Comparison of ENCODE assay signal across 15 cellular contexts in the genomic region with DNA sequence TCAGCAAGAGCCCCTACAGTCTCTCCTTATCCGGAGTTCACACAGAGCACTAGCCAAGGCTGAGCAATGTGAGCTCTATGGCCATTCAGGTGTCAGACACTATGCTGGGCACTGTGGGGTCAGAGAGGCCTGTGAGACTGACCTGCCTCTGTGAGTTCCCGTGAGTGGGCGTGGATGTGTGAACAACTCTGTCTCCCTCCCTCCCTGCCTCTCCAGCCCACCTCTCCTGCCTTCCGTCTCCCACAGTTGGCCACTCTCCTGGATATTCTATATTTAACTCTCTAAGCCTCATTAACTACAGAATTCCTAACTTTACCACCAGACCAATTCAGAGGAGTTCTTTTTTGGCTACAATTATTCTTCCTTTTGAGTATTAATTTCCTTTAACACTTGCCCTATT.
DNase-seq lines count a peak whose midpoint lies in the region; ATAC-seq and TF ChIP-seq lines count a peak whose summit lies in the region.
"Had no signal": no experiment of that assay in that cellular context is flagged by ENCODE, and none has a peak within 500 bp of the region (broad histone marks: within the 10 kb centered on the region; RNA-seq: fewer than 3 reads in every experiment).

No MANE protein-coding gene starts in this region.

- H3K36me3 Mint-ChIP-seq in nephron (ENCODE audit: low read depth) = no peaks in the 10 kb centered on the region
- H3K36me3 Mint-ChIP-seq: CD8-positive, alpha-beta memory T cell had no signal

- no peaks in the 10 kb centered on the region for H3K36me3 ChIP-seq in HEK293 (ENCODE audit: control insufficient read depth in 2 of 2, insufficient read depth in 1 of 2, low read length in 2 of 2)
- H3K36me3 ChIP-seq: BLaER1 treated with 17β-estradiol and CSF1 and Interleukin-3, amounts not matched to agents 10 nM and 100 nM had no signal

- H3K27me3 Mint-ChIP-seq in nephron (ENCODE audit: low read depth) = no peaks in the 10 kb centered on the region

- POLR2A ChIA-PET in HEK293 (lab: Yijun Ruan, JAX) = no interaction called here

- H3K9me3 Mint-ChIP-seq in nephron = no peaks in the 10 kb centered on the region

- no peaks in the 10 kb centered on the region for H3K4me1 ChIP-seq in HEK293 (ENCODE audit: control insufficient read depth, insufficient read depth, low read length)

- intact Hi-C loops in left cardiac atrium (cut with DNase I) = no loop called here

- ATAC-seq in left cardiac atrium (peak; percentile 51 to 58), GM21723 (IDR thresholded peaks at IDR 0.05; ENCODE audit: unreplicated experiment) (no peak), GM18517 (IDR thresholded peaks at IDR 0.05; ENCODE audit: unreplicated experiment) (no peak)
- ATAC-seq: HepG2 had no signal

- H3K4me1 Mint-ChIP-seq in nephron = peaks cover 35% of the 10 kb centered on the region
- H3K4me1 Mint-ChIP-seq: CD8-positive, alpha-beta memory T cell had no signal

- H3K4me3 ChIP-seq in HEK293 (ENCODE audit: low read depth, low read length) = no peak overlapping the region
- H3K4me3 ChIP-seq: BLaER1 treated with 17β-estradiol and CSF1 and Interleukin-3, amounts not matched to agents 10 nM and 100 nM had no signal

- CTCF ChIA-PET in HEK293 (lab: Yijun Ruan, JAX) = no interaction called here

- H3K27ac Mint-ChIP-seq in nephron = peak overlapping the region; percentile 34 to 67 (median 50)
- H3K27ac Mint-ChIP-seq: CD8-positive, alpha-beta memory T cell had no signal

- H3K27ac ChIP-seq in HEK293 (ENCODE audit: extremely low read depth, low read depth, low read length) = no peak overlapping the region
- H3K27ac ChIP-seq in caudate nucleus (ENCODE audit: low read depth, low read length) = peak overlapping the region; percentile 94
- H3K27ac ChIP-seq: BLaER1 treated with 17β-estradiol and CSF1 and Interleukin-3, amounts not matched to agents 10 nM and 100 nM had no signal

- H3K9me3 ChIP-seq in HEK293 (ENCODE audit: control insufficient read depth, insufficient read depth, low read depth, low read length) = no peaks in the 10 kb centered on the region
- H3K9me3 ChIP-seq: BLaER1 treated with 17β-estradiol and CSF1 and Interleukin-3, amounts not matched to agents 10 nM and 100 nM had no signal

- no peak for DNase-seq in caudate nucleus (lab: John Stamatoyannopoulos, UW)
- DNase-seq in left cardiac atrium = no peak
- DNase-seq in DMS 273 treated with DMSO at 0.1 percent for 48 hours (lab: John Stamatoyannopoulos, UW) = no peak
- DNase-seq: CD8-positive, alpha-beta memory T cell; DMS79; KBM-7; NCI-H1694; NCI-H2081 treated with DMSO at 0.1 percent for 48 hours; SIG-M5 had no signal

- no peak overlapping the region for H3K4me3 Mint-ChIP-seq in nephron
- H3K4me3 Mint-ChIP-seq: CD8-positive, alpha-beta memory T cell had no signal

- TF ChIP-seq CTCF in HEK293 (tag by site-specific recombination; IDR thresholded peaks at IDR 0.05) (no peak), nephron (IDR thresholded peaks at IDR 0.05; ENCODE audit: unreplicated experiment in 3 of 3) (no peak)

TF ChIP-seq in HEK293, 187 proteins besides CTCF, POLR2A, EP300 and RAD21:
- TF ChIP-seq ZFHX2 (tag by site-specific recombination; conservative IDR thresholded peaks at IDR 0.05) (0 out of 2 replicates have a peak, but pooled peaks have one; percentile 31), ZNF223 (tag by site-specific recombination; IDR thresholded peaks at IDR 0.05) (no peak)

Comparison
In these comparisons a context has a peak if more than half of its experiments do, and no peak if none do; other contexts are left out.
1. ATAC-seq: peak in left cardiac atrium (2 of 2); none in GM21723 (single experiment) and GM18517 (single experiment).